ENCODE assay signal across 14 cellular contexts in the genomic region with DNA sequence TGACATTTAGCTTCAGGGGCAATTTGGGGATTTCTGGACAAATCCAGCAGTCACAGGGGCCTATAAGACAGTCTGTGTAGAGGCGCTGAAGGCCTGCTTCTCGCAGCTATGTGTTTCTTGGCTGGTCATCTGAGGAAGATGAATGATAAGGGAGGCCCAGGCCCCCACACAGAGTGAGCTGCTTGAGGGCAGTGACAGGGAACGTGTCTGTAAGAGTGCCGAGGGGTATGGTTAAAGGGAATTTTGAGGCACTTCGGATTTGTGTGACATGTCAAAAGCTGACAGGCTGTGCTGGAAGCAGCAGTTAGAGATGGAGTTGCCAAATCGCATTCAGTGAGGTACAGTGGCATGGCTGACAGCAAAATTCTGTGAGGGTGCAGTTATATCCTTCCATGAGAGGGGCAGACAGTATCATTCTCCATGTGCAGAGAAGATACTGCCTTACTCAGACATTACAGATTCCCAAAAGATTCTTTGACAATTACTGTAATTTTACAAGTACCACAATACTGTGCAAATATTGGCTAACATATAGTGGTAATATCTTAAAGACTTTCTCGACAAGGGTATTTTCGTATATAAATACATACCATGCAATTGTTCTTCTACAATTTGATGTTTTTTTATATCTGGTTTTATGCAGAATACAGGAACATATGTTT.
A peak's percentile ranks its signal among the peaks of the same experiment; 100 is the strongest.
DNase-seq lines count a peak whose midpoint lies in the region; ATAC-seq and TF ChIP-seq lines count a peak whose summit lies in the region.
"Had no signal": no experiment of that assay in that cellular context is flagged by ENCODE, and none has a peak within 500 bp of the region (broad histone marks: within the 10 kb centered on the region; RNA-seq: fewer than 3 reads in every experiment).

No MANE protein-coding gene starts in this region.

- H3K36me3 ChIP-seq in SK-N-SH (replicated peaks in 1 of 2; ENCODE audit: control insufficient read depth in 1 of 2, insufficient read depth in 2 of 2, low read length in 1 of 2), result no peaks in the 10 kb centered on the region
- H3K36me3 ChIP-seq in mesenchymal stem cell (ENCODE audit: control insufficient read depth in 1 of 2, insufficient read depth in 2 of 2, low read depth in 1 of 2, low read length in 2 of 2), result no peaks in the 10 kb centered on the region
- no peaks in the 10 kb centered on the region for H3K36me3 ChIP-seq in upper lobe of left lung
- no peaks in the 10 kb centered on the region for H3K36me3 ChIP-seq in MM.1S (replicated peaks; ENCODE audit: insufficient read depth, low read length)
- H3K36me3 ChIP-seq: transverse colon had no signal

- POLR2A ChIA-PET in SK-N-SH (lab: Yijun Ruan, JAX), result no interaction called here
- POLR2A ChIA-PET in MCF 10A (lab: Yijun Ruan, JAX), result interaction anchor here (0.7 to 1.8 kb wide), 6 partner anchors 8 to 482 kb away, joined by 3 to 9 read pairs (median 4); no protein-coding TSS in a partner anchor

- H3K4me1 Mint-ChIP-seq in MCF 10A (ENCODE audit: insufficient read depth, unreplicated experiment), result peaks cover 57% of the 10 kb centered on the region

- H3K4ac ChIP-seq in mesenchymal stem cell (ENCODE audit: low read depth in 1 of 2, low read length in 2 of 2), result no peak overlapping the region

- intact Hi-C loops in MCF 10A (cut with micrococcal nuclease), result loop anchor here (5.0 kb wide), 1 partner anchor 37 kb away; no protein-coding TSS in a partner anchor

- no peak for TF ChIP-seq POLR2A in upper lobe of left lung (IDR thresholded peaks at IDR 0.05)

- WGBS in SK-N-SH (ENCODE audit: low lambda C conversion rate), result 89% methylated on average over 8 of the region's 8 CpGs
- WGBS in mesenchymal stem cell, result 48% methylated on average over 6 of the region's 8 CpGs
- WGBS in upper lobe of left lung, 2 donors, result 81% methylated on average over 8 of the region's 8 CpGs

- H3K36me3 Mint-ChIP-seq in MCF 10A (ENCODE audit: insufficient read depth, unreplicated experiment), result no peaks in the 10 kb centered on the region

- TF ChIP-seq CTCF in SK-N-SH (IDR thresholded peaks at IDR 0.05) (no peak), MCF 10A (IDR thresholded peaks at IDR 0.05; ENCODE audit: unreplicated experiment) (no peak), upper lobe of left lung (IDR thresholded peaks at IDR 0.05) (no peak), MM.1S (IDR thresholded peaks at IDR 0.05; ENCODE audit: low read length) (no peak)

- H3K27ac Mint-ChIP-seq in MCF 10A (ENCODE audit: low read depth, unreplicated experiment), result peak overlapping the region; percentile 81
- H3K27ac Mint-ChIP-seq: activated naive CD8-positive, alpha-beta T cell treated with anti-CD3 and anti-CD28 coated beads, Interleukin-2, amount 10 ng/mL, durations not matched to agents 7 days and 5 days had no signal

- no peak overlapping the region for H2BK5ac ChIP-seq in mesenchymal stem cell (ENCODE audit: low read depth, low read length, poor library complexity, severe bottlenecking)

- no peak overlapping the region for H3K9ac ChIP-seq in SK-N-SH
- H3K9ac ChIP-seq in mesenchymal stem cell (ENCODE audit: low read length), result no peak overlapping the region
- no peak overlapping the region for H3K9ac ChIP-seq in MM.1S (ENCODE audit: low read length)

- H3K27ac ChIP-seq in SK-N-SH (ENCODE audit: low read depth in 2 of 2, low read length in 1 of 2) (no peak overlapping the region; a peak in 2 of 4 replicates), mesenchymal stem cell (ENCODE audit: low read length, poor library complexity, severe bottlenecking) (no peak overlapping the region), upper lobe of left lung (peak overlapping the region in 1 of 4 donors; percentile 10), MM.1S (ENCODE audit: low read length) (no peak overlapping the region)
- H3K27ac ChIP-seq: transverse colon had no signal

- H3K27me3 ChIP-seq in SK-N-SH (ENCODE audit: insufficient read depth) (no peaks in the 10 kb centered on the region), mesenchymal stem cell (ENCODE audit: control insufficient read depth in 1 of 2, insufficient read depth in 1 of 2, low read length in 2 of 2) (no peaks in the 10 kb centered on the region), upper lobe of left lung (no peaks in the 10 kb centered on the region), MM.1S (replicated peaks; ENCODE audit: insufficient read depth, low read length) (no peaks in the 10 kb centered on the region)
- H3K27me3 ChIP-seq: transverse colon had no signal

- H3K27me3 Mint-ChIP-seq in MCF 10A (ENCODE audit: insufficient read depth, unreplicated experiment), result no peaks in the 10 kb centered on the region
- H3K27me3 Mint-ChIP-seq: activated naive CD8-positive, alpha-beta T cell treated with anti-CD3 and anti-CD28 coated beads, Interleukin-2, amount 10 ng/mL, durations not matched to agents 7 days and 5 days had no signal

- H3F3A ChIP-seq in SK-N-SH (replicated peaks; ENCODE audit: insufficient read depth), result no peaks in the 10 kb centered on the region
- H3F3A ChIP-seq in MM.1S (ENCODE audit: insufficient read depth, low read length), result no peaks in the 10 kb centered on the region

- peaks cover 28% of the 10 kb centered on the region for H3K79me1 ChIP-seq in mesenchymal stem cell (replicated peaks; ENCODE audit: low read length, poor library complexity, severe bottlenecking)

- no peaks in the 10 kb centered on the region for H4K20me1 ChIP-seq in SK-N-SH (ENCODE audit: insufficient read depth)
- H4K20me1 ChIP-seq in MM.1S (ENCODE audit: insufficient read depth, low read length), result no peaks in the 10 kb centered on the region

- no peak for TF ChIP-seq RAD21 in SK-N-SH (IDR thresholded peaks at IDR 0.05; ENCODE audit: low read length)

- H3K4me1 ChIP-seq in SK-N-SH (ENCODE audit: control insufficient read depth in 1 of 2, insufficient read depth in 2 of 2, low read depth in 1 of 2, low read length in 1 of 2) (peaks cover 0 to 12% of the 10 kb centered on the region in 2 experiments; a peak in 2 of 4 replicates), mesenchymal stem cell (ENCODE audit: control insufficient read depth, insufficient read depth, low read depth, low read length) (peaks cover 1% of the 10 kb centered on the region), upper lobe of left lung (peaks cover 0 to 20% (median 14%) of the 10 kb centered on the region in 4 donors), MM.1S (ENCODE audit: low read length) (no peaks in the 10 kb centered on the region)

- no peak overlapping the region for H3K4me3 Mint-ChIP-seq in MCF 10A (ENCODE audit: unreplicated experiment)
- H3K4me3 Mint-ChIP-seq: activated naive CD8-positive, alpha-beta T cell treated with anti-CD3 and anti-CD28 coated beads, Interleukin-2, amount 10 ng/mL, durations not matched to agents 7 days and 5 days had no signal

- H2AFZ ChIP-seq in SK-N-SH (ENCODE audit: low read depth) (no peak overlapping the region), mesenchymal stem cell (ENCODE audit: low read depth, low read length) (no peak overlapping the region), MM.1S (ENCODE audit: low read length) (no peak overlapping the region)

- H3K4me2 ChIP-seq in SK-N-SH (no peak overlapping the region), mesenchymal stem cell (ENCODE audit: low read length, poor library complexity, severe bottlenecking) (no peak overlapping the region), MM.1S (ENCODE audit: low read depth, low read length) (no peak overlapping the region)

- H3K9me3 ChIP-seq in SK-N-SH (no peaks in the 10 kb centered on the region), mesenchymal stem cell (ENCODE audit: control insufficient read depth, low read length) (no peaks in the 10 kb centered on the region), upper lobe of left lung (no peaks in the 10 kb centered on the region), MM.1S (replicated peaks; ENCODE audit: insufficient read depth, low read length) (no peaks in the 10 kb centered on the region)
- H3K9me3 ChIP-seq: A549, transverse colon had no signal

- peak overlapping the region; percentile 45 for H2BK120ac ChIP-seq in mesenchymal stem cell (ENCODE audit: low read depth, low read length)

- H2BK12ac ChIP-seq in mesenchymal stem cell (ENCODE audit: low read length in 2 of 2), result peak overlapping the region in 1 of 2 experiments; percentile 12

- H3K9me3 Mint-ChIP-seq in MCF 10A (ENCODE audit: unreplicated experiment), result no peaks in the 10 kb centered on the region

- H3K4me3 ChIP-seq in SK-N-SH (ENCODE audit: low read depth in 2 of 2, low read length in 1 of 2), result no peak overlapping the region
- H3K4me3 ChIP-seq in mesenchymal stem cell (ENCODE audit: insufficient read depth in 1 of 2, low read depth in 1 of 2, low read length in 2 of 2), result no peak overlapping the region
- H3K4me3 ChIP-seq in upper lobe of left lung, result no peak overlapping the region
- H3K4me3 ChIP-seq in MM.1S (ENCODE audit: low read length), result no peak overlapping the region
- H3K4me3 ChIP-seq: A549, transverse colon had no signal

- H2AK5ac ChIP-seq in mesenchymal stem cell (ENCODE audit: low read length, severe bottlenecking), result no peak overlapping the region

- no TSS peak for BruUV-seq in MCF 10A (replicated peaks; lab: Mats Ljungman, UMichigan)

- no peak overlapping the region for H3K23ac ChIP-seq in mesenchymal stem cell (ENCODE audit: low read length in 2 of 2)

- peak overlapping the region in 1 of 2 experiments; percentile 54 for H3K18ac ChIP-seq in mesenchymal stem cell (ENCODE audit: low read depth in 1 of 2, low read length in 2 of 2)

- H3K14ac ChIP-seq in mesenchymal stem cell (ENCODE audit: low read length in 2 of 2), result no peak overlapping the region

- TF ChIP-seq EP300 in SK-N-SH (IDR thresholded peaks at IDR 0.05; ENCODE audit: borderline replicate concordance in 1 of 2, low read depth in 1 of 2, low read length in 1 of 2) (no peak), upper lobe of left lung (IDR thresholded peaks at IDR 0.05) (no peak)

- CTCF ChIA-PET in SK-N-SH (lab: Yijun Ruan, JAX) (interaction anchor here (0.6 kb wide), 1 partner anchor 49 kb away, joined by 3 read pairs; no protein-coding TSS in a partner anchor), MCF 10A (lab: Yijun Ruan, JAX) (interaction anchor here (0.5 to 0.7 kb wide), 4 partner anchors 9 to 557 kb away, joined by 3 to 5 read pairs (median 3); no protein-coding TSS in a partner anchor)

- no peaks in the 10 kb centered on the region for H3K9me2 ChIP-seq in SK-N-SH
- no peaks in the 10 kb centered on the region for H3K9me2 ChIP-seq in MM.1S (replicated peaks; ENCODE audit: insufficient read depth, low read length)

- no peak overlapping the region for H2BK15ac ChIP-seq in mesenchymal stem cell (ENCODE audit: low read depth, poor library complexity, severe bottlenecking)

- peak; percentile 12 for DNase-seq in SK-N-SH
- DNase-seq in MCF 10A (ENCODE audit: unreplicated experiment), result no peak
- DNase-seq in mesenchymal stem cell, result no peak
- DNase-seq in upper lobe of left lung, result no peak
- DNase-seq in MM.1S, result no peak
- no peak for DNase-seq in DMS 273 (lab: John Stamatoyannopoulos, UW; ENCODE audit: unreplicated experiment)
- DNase-seq: activated naive CD8-positive, alpha-beta T cell treated with anti-CD3 and anti-CD28 coated beads, Interleukin-2, amount 10 ng/mL, durations not matched to agents 7 days and 5 days; cortex of kidney; DMS 273 treated with DMSO at 0.1 percent for 48 hours; stimulated activated CD4-positive, alpha-beta T cell treated with anti-CD3 and anti-CD28 coated beads, Interleukin-15, amount 100 ng/mL, for 24 hours; transverse colon had no signal

- ATAC-seq in SK-N-SH treated with all-trans-retinoic acid at 6 μM for 48 hours (no peak), upper lobe of left lung (ENCODE audit: low FRiP score in 2 of 2) (peak; percentile 7 to 26), GM19328 (IDR thresholded peaks at IDR 0.05; ENCODE audit: unreplicated experiment) (no peak)

- H3K79me2 ChIP-seq in SK-N-SH (ENCODE audit: insufficient read depth) (no peaks in the 10 kb centered on the region), MM.1S (ENCODE audit: low read length) (peaks cover 86% of the 10 kb centered on the region)

- H4K8ac ChIP-seq in mesenchymal stem cell (ENCODE audit: low read length), result peak overlapping the region; percentile 43

- H4K91ac ChIP-seq in mesenchymal stem cell (ENCODE audit: low read length), result peak overlapping the region; percentile 9

Comparison
In these comparisons a context has a peak if more than half of its experiments do, and no peak if none do; other contexts are left out.
1. ATAC-seq: peak in upper lobe of left lung (2 of 2); none in SK-N-SH treated with all-trans-retinoic acid at 6 μM for 48 hours (single experiment) and GM19328 (single experiment).